In genomic region chr3:141816958-141817357, GRCh38 we compare ENCODE assay signal across 17 cellular contexts. TPM values are rescaled to one million over a fixed set of nuclear protein-coding genes. Genes with fewer than 3 reads are reported as not detected.
"Had no signal": no experiment of that assay in that cellular context is flagged by ENCODE, and none has a peak within 500 bp of the region (broad histone marks: within the 10 kb centered on the region; RNA-seq: fewer than 3 reads in every experiment).

No MANE protein-coding gene starts in this region.

- H3K4me1 Mint-ChIP-seq: activated CD4-positive, alpha-beta T cell treated with anti-CD3 and anti-CD28 coated beads, Interleukin-2, amount 10 ng/mL, durations not matched to agents 24 days and 14 days; endodermal cell; stimulated activated naive CD8-positive, alpha-beta T cell treated with anti-CD3 and anti-CD28 coated beads, Interleukin-15, amount 100 ng/mL, for 72 hours had no signal

- H3K9me3 Mint-ChIP-seq: activated T-helper 1 cell treated with anti-CD3 and anti-CD28 coated beads, Interleukin-12 subunit alpha, Interleukin-12 subunit beta, Interleukin-2, Interleukin-4 antibody, amounts not matched to agents 30 ng/mL and 10 ng/mL and 1 ng/mL, durations not matched to agents 14 hours and 24 hours and 36 hours had no signal

- H3K27me3 ChIP-seq: ascending aorta, upper lobe of left lung had no signal

- DNase-seq: activated CD4-positive, alpha-beta T cell treated with anti-CD3 and anti-CD28 coated beads, Interleukin-2, amount 10 ng/mL, durations not matched to agents 24 days and 14 days; activated CD4-positive, CD25-positive, alpha-beta regulatory T cell; activated naive CD8-positive, alpha-beta T cell treated with anti-CD3 and anti-CD28 coated beads, Interleukin-2, amount 10 ng/mL, durations not matched to agents 7 days and 5 days; endodermal cell; erythroblast; glutamatergic neuron; nucleus accumbens; right cardiac atrium; stimulated activated naive CD8-positive, alpha-beta T cell treated with anti-CD3 and anti-CD28 coated beads, Interleukin-15, amount 100 ng/mL, for 72 hours; upper lobe of left lung had no signal

- H3K4me1 ChIP-seq: ascending aorta, upper lobe of left lung had no signal

- H3K4me3 Mint-ChIP-seq: activated CD4-positive, alpha-beta T cell treated with anti-CD3 and anti-CD28 coated beads, Interleukin-2, amount 10 ng/mL, durations not matched to agents 24 days and 14 days; activated naive CD8-positive, alpha-beta T cell treated with anti-CD3 and anti-CD28 coated beads, Interleukin-2, amount 10 ng/mL, durations not matched to agents 7 days and 5 days; activated T-helper 1 cell treated with anti-CD3 and anti-CD28 coated beads, Interleukin-12 subunit alpha, Interleukin-12 subunit beta, Interleukin-2, Interleukin-4 antibody, amounts not matched to agents 30 ng/mL and 10 ng/mL and 1 ng/mL, durations not matched to agents 14 hours and 24 hours and 36 hours; endodermal cell; nephron; stimulated activated naive CD8-positive, alpha-beta T cell treated with anti-CD3 and anti-CD28 coated beads, Interleukin-15, amount 100 ng/mL, for 72 hours had no signal

- H3K9me3 ChIP-seq: ascending aorta had no signal

- H3K27me3 Mint-ChIP-seq: progenitor cell of endocrine pancreas had no signal

- H3K27ac Mint-ChIP-seq: activated CD4-positive, alpha-beta T cell treated with anti-CD3 and anti-CD28 coated beads, Interleukin-2, amount 10 ng/mL, durations not matched to agents 24 days and 14 days; activated naive CD8-positive, alpha-beta T cell treated with anti-CD3 and anti-CD28 coated beads, Interleukin-2, amount 10 ng/mL, durations not matched to agents 7 days and 5 days; activated T-helper 1 cell treated with anti-CD3 and anti-CD28 coated beads, Interleukin-12 subunit alpha, Interleukin-12 subunit beta, Interleukin-2, Interleukin-4 antibody, amounts not matched to agents 30 ng/mL and 10 ng/mL and 1 ng/mL, durations not matched to agents 14 hours and 24 hours and 36 hours; endodermal cell; nephron; progenitor cell of endocrine pancreas; stimulated activated naive CD8-positive, alpha-beta T cell treated with anti-CD3 and anti-CD28 coated beads, Interleukin-15, amount 100 ng/mL, for 72 hours had no signal

- ATAC-seq: right cardiac atrium; stimulated activated naive CD8-positive, alpha-beta T cell treated with anti-CD3 and anti-CD28 coated beads, Interleukin-15, amount 100 ng/mL, for 72 hours had no signal

- H3K4me3 ChIP-seq: ascending aorta, upper lobe of left lung had no signal

- H3K36me3 ChIP-seq: ascending aorta, upper lobe of left lung had no signal

- H3K27ac ChIP-seq: ascending aorta, upper lobe of left lung had no signal

RNA-seq across cellular contexts. Expression of gene GRK7, which starts 53.8 kb away (rescaled TPM):
- total RNA-seq: activated CD4-positive, alpha-beta T cell treated with anti-CD3 and anti-CD28 coated beads, Interleukin-2, amount 10 ng/mL, durations not matched to agents 24 days and 14 days; activated naive CD8-positive, alpha-beta T cell treated with anti-CD3 and anti-CD28 coated beads, Interleukin-2, amount 10 ng/mL, durations not matched to agents 7 days and 5 days; activated T-helper 1 cell treated with anti-CD3 and anti-CD28 coated beads, Interleukin-12 subunit alpha, Interleukin-12 subunit beta, Interleukin-2, Interleukin-4 antibody, amounts not matched to agents 30 ng/mL and 10 ng/mL and 1 ng/mL, durations not matched to agents 14 hours and 24 hours and 36 hours; ascending aorta; bronchial epithelial cell; chondrocyte; dermis microvascular lymphatic vessel endothelial cell; endodermal cell; right cardiac atrium had no signal
- polyA plus RNA-seq: right cardiac atrium had no signal
